8 cellular contexts compared by ENCODE assay signal in genomic region chr18:67517224-67517765, GRCh38. TPM values are rescaled to one million over a fixed set of nuclear protein-coding genes. Genes with fewer than 3 reads are reported as not detected.
A peak's percentile ranks its signal among the peaks of the same experiment; 100 is the strongest.
DNase-seq lines count a peak whose midpoint lies in the region; ATAC-seq and TF ChIP-seq lines count a peak whose summit lies in the region.

No MANE protein-coding gene starts in this region.

- TF ChIP-seq CTCF in esophagus squamous epithelium (IDR thresholded peaks at IDR 0.05) (no peak), neural cell (IDR thresholded peaks at IDR 0.05; ENCODE audit: poor library complexity, severe bottlenecking) (no peak)

- TF ChIP-seq EP300 in neural cell (conservative IDR thresholded peaks at IDR 0.05; ENCODE audit: poor library complexity, severe bottlenecking) = no peak

- no peaks in the 10 kb centered on the region for H3K9me2 ChIP-seq in neural cell (ENCODE audit: insufficient read depth, low read length)

- 5 to 8% methylated on average over 6 of the region's 6 CpGs for WGBS in esophagus squamous epithelium, 2 donors

- peak overlapping the region; percentile 84 for H3K9ac ChIP-seq in neural cell (ENCODE audit: low read length)

- no peaks in the 10 kb centered on the region for H3K36me3 ChIP-seq in esophagus squamous epithelium
- no peaks in the 10 kb centered on the region for H3K36me3 ChIP-seq in neural cell (ENCODE audit: insufficient read depth, low read length)

- peak overlapping the region; percentile 80 for H3K4me3 Mint-ChIP-seq in T-helper 2 cell treated with Interferon-gamma antibody and Interleukin-4, amounts not matched to agents 5 μg/mL and 100 μg/mL, for 36 hours

- H3K27ac Mint-ChIP-seq in T-helper 2 cell treated with Interferon-gamma antibody and Interleukin-4, amounts not matched to agents 5 μg/mL and 100 μg/mL, for 36 hours = no peak overlapping the region

- peak; percentile 74 for ATAC-seq in SK-N-SH treated with all-trans-retinoic acid at 6 μM for 48 hours
- no peak for ATAC-seq in HG02610 (IDR thresholded peaks at IDR 0.05; ENCODE audit: unreplicated experiment)

- peak overlapping the region; percentile 66 for H2AFZ ChIP-seq in neural cell (ENCODE audit: low read depth, low read length)

- peak in 2 of 4 donors; percentile 5 to 29 for TF ChIP-seq POLR2A in esophagus squamous epithelium (IDR thresholded peaks at IDR 0.05)

- intact Hi-C loops in esophagus squamous epithelium (cut with DNase I) = no loop called here

- H3K4me3 ChIP-seq in esophagus squamous epithelium = peak overlapping the region; percentile 79 to 91 (median 87)
- H3K4me3 ChIP-seq in neural cell (ENCODE audit: low read length) = peak overlapping the region; percentile 87

- H3K4me2 ChIP-seq in neural cell (ENCODE audit: low read length) = peak overlapping the region; percentile 95

- no peaks in the 10 kb centered on the region for H3K36me3 Mint-ChIP-seq in T-helper 2 cell treated with Interferon-gamma antibody and Interleukin-4, amounts not matched to agents 5 μg/mL and 100 μg/mL, for 36 hours (ENCODE audit: low read depth)

- DNase-seq in T-helper 2 cell treated with Interferon-gamma antibody and Interleukin-4, amounts not matched to agents 5 μg/mL and 100 μg/mL, for 36 hours (ENCODE audit: low spot score) = no peak
- no peak for DNase-seq in T-helper 2 cell
- no peak for DNase-seq in esophagus squamous epithelium (lab: John Stamatoyannopoulos, UW)
- DNase-seq in activated CD4-positive, CD25-positive, alpha-beta regulatory T cell (lab: John Stamatoyannopoulos, UW) = no peak
- no peak for DNase-seq in germinal center (ENCODE audit: low spot score)

- peak overlapping the region; percentile 78 to 92 (median 89) for H3K27ac ChIP-seq in esophagus squamous epithelium
- H3K27ac ChIP-seq in neural cell (ENCODE audit: low read length) = peak overlapping the region; percentile 88

- H3K9me3 ChIP-seq in esophagus squamous epithelium (no peaks in the 10 kb centered on the region), neural cell (ENCODE audit: low read length) (no peaks in the 10 kb centered on the region)

- H3F3A ChIP-seq in neural cell (ENCODE audit: insufficient read depth, low read length, poor library complexity, severe bottlenecking) = peaks cover 3% of the 10 kb centered on the region

- peaks cover 4 to 51% (median 7%) of the 10 kb centered on the region in 3 donors for H3K4me1 ChIP-seq in esophagus squamous epithelium

- H3K4me1 Mint-ChIP-seq in T-helper 2 cell treated with Interferon-gamma antibody and Interleukin-4, amounts not matched to agents 5 μg/mL and 100 μg/mL, for 36 hours (ENCODE audit: low read depth) = peaks cover 8% of the 10 kb centered on the region

- peaks cover 35% of the 10 kb centered on the region for H3K79me2 ChIP-seq in neural cell (replicated peaks; ENCODE audit: insufficient read depth, low read length)

- no peaks in the 10 kb centered on the region for H3K27me3 ChIP-seq in esophagus squamous epithelium
- no peaks in the 10 kb centered on the region for H3K27me3 ChIP-seq in neural cell (ENCODE audit: insufficient read depth, low read depth, low read length)

- no peaks in the 10 kb centered on the region for H4K20me1 ChIP-seq in neural cell (ENCODE audit: insufficient read depth)

- H3K27me3 Mint-ChIP-seq in T-helper 2 cell treated with Interferon-gamma antibody and Interleukin-4, amounts not matched to agents 5 μg/mL and 100 μg/mL, for 36 hours (ENCODE audit: low read depth) = peaks cover 62% of the 10 kb centered on the region

- TF ChIP-seq RAD21 in neural cell (conservative IDR thresholded peaks at IDR 0.05) = peak; percentile 53

- H3K9me3 Mint-ChIP-seq in T-helper 2 cell treated with Interferon-gamma antibody and Interleukin-4, amounts not matched to agents 5 μg/mL and 100 μg/mL, for 36 hours = no peaks in the 10 kb centered on the region

TF ChIP-seq in SK-N-SH treated with all-trans-retinoic acid at 6 μM for 48 hours, 23 proteins besides CTCF, POLR2A, EP300 and RAD21:
- TF ChIP-seq ARNTL (CRISPR knock-in tag; IDR thresholded peaks at IDR 0.05; ENCODE audit: borderline replicate concordance, low read depth) = no peak
- no peak for TF ChIP-seq ESRRG (CRISPR knock-in tag; IDR thresholded peaks at IDR 0.05)
- no peak for TF ChIP-seq SNAI2 (CRISPR knock-in tag; IDR thresholded peaks at IDR 0.05)
- TF ChIP-seq ZNF8 (CRISPR knock-in tag; IDR thresholded peaks at IDR 0.05) = no peak
- TF ChIP-seq TOX (CRISPR knock-in tag; IDR thresholded peaks at IDR 0.05; ENCODE audit: borderline replicate concordance) = no peak
- TF ChIP-seq CREB5 (CRISPR knock-in tag; IDR thresholded peaks at IDR 0.05; ENCODE audit: low read depth) = no peak
- TF ChIP-seq RARB (CRISPR knock-in tag; IDR thresholded peaks at IDR 0.05) = no peak

TF ChIP-seq in neural cell, 6 proteins besides CTCF, POLR2A, EP300 and RAD21:
- peak; percentile 2 for TF ChIP-seq POLR2AphosphoS5 (IDR thresholded peaks at IDR 0.05)
- peak; percentile 1 for TF ChIP-seq TAF1 (IDR thresholded peaks at IDR 0.05; ENCODE audit: low read depth)
- TF ChIP-seq REST (IDR thresholded peaks at IDR 0.05; ENCODE audit: borderline replicate concordance) = no peak
- peak; percentile 66 for TF ChIP-seq SMC3 (conservative IDR thresholded peaks at IDR 0.05; ENCODE audit: poor library complexity)
- TF ChIP-seq EZH2 (IDR thresholded peaks at IDR 0.05; ENCODE audit: borderline replicate concordance, insufficient read depth, low read length, poor library complexity, severe bottlenecking) = no peak
- TF ChIP-seq MXI1 (conservative IDR thresholded peaks at IDR 0.05; ENCODE audit: poor library complexity, severe bottlenecking) = peak; percentile 37

RNA-seq across cellular contexts. Expression of gene DSEL, which starts 0.8 kb away (rescaled TPM):
- total RNA-seq in esophagus squamous epithelium = 1 to 10 TPM in 2 of 4 donors, under 1 TPM in 2; 0.45 to 5.7 (median 1.5) TPM
- polyA plus RNA-seq in neural cell = 31.2 and 33.6 TPM in 2 replicates
- 214 and 259 TPM in 2 replicates for polyA minus RNA-seq in neural cell
